In genomic region chr6:16471222-16471784, GRCh38 we compare ENCODE assay signal across 9 cellular contexts.
A peak's percentile ranks its signal among the peaks of the same experiment; 100 is the strongest.
DNase-seq lines count a peak whose midpoint lies in the region; ATAC-seq and TF ChIP-seq lines count a peak whose summit lies in the region.
"Had no signal": no experiment of that assay in that cellular context is flagged by ENCODE, and none has a peak within 500 bp of the region (broad histone marks: within the 10 kb centered on the region; RNA-seq: fewer than 3 reads in every experiment).

No MANE protein-coding gene starts in this region.

- TF ChIP-seq CTCF in GM13976 (IDR thresholded peaks at IDR 0.05; ENCODE audit: borderline replicate concordance, control extremely low read depth, extremely low read depth, insufficient read depth, missing control alignments), result no peak
- no peak for TF ChIP-seq CTCF in glutamatergic neuron (IDR thresholded peaks at IDR 0.05; ENCODE audit: partially characterized antibody, unreplicated experiment)

- peak; percentile 32 for DNase-seq in GM13976 (ENCODE audit: low spot score)
- no peak for DNase-seq in glutamatergic neuron
- no peak for DNase-seq in NCI-H187 (lab: John Stamatoyannopoulos, UW)
- DNase-seq in NCI-H2227 (lab: John Stamatoyannopoulos, UW; ENCODE audit: unreplicated experiment), result no peak
- DNase-seq in T-cell, result no peak
- DNase-seq: foreskin melanocyte had no signal

- H3K9me3 Mint-ChIP-seq in glutamatergic neuron (ENCODE audit: unreplicated experiment), result no peaks in the 10 kb centered on the region
- H3K9me3 Mint-ChIP-seq in T-cell, result peaks cover 0 to 4% (median 0%) of the 10 kb centered on the region in 3 donors

- POLR2A ChIA-PET in T-cell (lab: Charles Lee), result interaction anchor here (0.5 to 1.1 kb wide), 3 partner anchors 10 to 56 kb away, joined by 4 to 6 read pairs (median 4); no protein-coding TSS in a partner anchor

- CTCF ChIA-PET in T-cell (lab: Charles Lee), result interaction anchor here (1.0 to 1.6 kb wide), 4 partner anchors 9 to 62 kb away, joined by 3 to 7 read pairs (median 4); no protein-coding TSS in a partner anchor

- ATAC-seq in GM21515 (IDR thresholded peaks at IDR 0.05; ENCODE audit: unreplicated experiment) (peak; percentile 34), HG03565 (IDR thresholded peaks at IDR 0.05; ENCODE audit: unreplicated experiment) (peak; percentile 44), HG02884 (IDR thresholded peaks at IDR 0.05; ENCODE audit: unreplicated experiment) (no peak), T-cell (replicated peaks in 1 of 4) (no peak)

- H3K27me3 Mint-ChIP-seq in glutamatergic neuron (ENCODE audit: unreplicated experiment) (no peaks in the 10 kb centered on the region), T-cell (no peaks in the 10 kb centered on the region)

- H3K4me1 Mint-ChIP-seq in glutamatergic neuron (ENCODE audit: low read depth, unreplicated experiment) (peaks cover 16% of the 10 kb centered on the region), T-cell (peaks cover 46 to 79% (median 63%) of the 10 kb centered on the region in 3 donors)

- H3K36me3 Mint-ChIP-seq in glutamatergic neuron (ENCODE audit: unreplicated experiment) (peaks cover 5% of the 10 kb centered on the region), T-cell (peaks cover 12% of the 10 kb centered on the region)

- H3K27ac Mint-ChIP-seq in glutamatergic neuron (ENCODE audit: unreplicated experiment) (peak overlapping the region; percentile 45), T-cell (peak overlapping the region in 1 of 2 donors; percentile 10)

- H3K4me3 Mint-ChIP-seq in glutamatergic neuron (ENCODE audit: unreplicated experiment) (no peak overlapping the region), T-cell (no peak overlapping the region)

- in situ Hi-C loops in GM13976 (cut with MboI; ENCODE audit: low sequenced_read_pairs, unreplicated experiment), result loop anchor here (5.0 kb wide), 1 partner anchor 49 kb away; no protein-coding TSS in a partner anchor

Comparison
In these comparisons a context has a peak if more than half of its experiments do, and no peak if none do; other contexts are left out.
1. ATAC-seq: peak in GM21515 (single experiment) and HG03565 (single experiment); none in HG02884 (single experiment) and T-cell (0 of 4).